ENCODE assay signal across 1 cellular context in the genomic region with DNA sequence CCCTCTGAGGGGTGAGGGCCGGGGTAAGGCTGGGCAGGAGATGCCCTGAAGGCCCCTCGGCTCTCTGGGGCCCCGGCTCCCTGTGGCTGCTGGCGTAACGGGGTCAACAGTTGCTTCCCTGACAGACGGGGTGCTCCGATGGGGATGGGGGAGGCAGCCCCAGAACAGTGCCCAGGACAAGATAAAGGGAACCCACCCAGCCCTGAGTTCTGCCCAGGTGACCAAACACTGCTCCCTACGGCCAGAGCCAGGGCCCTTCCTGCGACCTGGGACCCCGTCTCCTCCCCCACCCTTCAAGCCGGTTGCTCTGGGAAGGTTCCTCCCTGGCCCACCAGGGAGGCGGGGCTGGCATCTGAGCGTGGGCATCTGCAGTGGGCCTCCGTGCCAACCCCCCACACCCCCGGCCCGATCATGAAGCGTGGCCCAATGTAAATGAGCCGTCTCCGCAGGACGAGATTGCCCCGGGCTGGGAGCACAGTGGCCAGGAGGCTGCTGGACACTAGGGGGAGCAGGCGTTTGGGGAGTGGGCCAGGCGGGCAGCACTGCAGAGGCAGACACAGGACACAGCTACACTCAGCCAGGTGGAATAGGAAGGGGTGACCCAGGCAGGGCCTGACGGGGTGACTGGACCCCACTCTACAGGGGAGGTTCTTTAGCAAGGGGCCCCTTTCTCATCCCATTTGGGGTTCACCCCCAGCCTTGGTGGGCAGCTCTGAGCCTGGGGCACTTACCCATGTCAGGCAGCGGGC.
TF ChIP-seq lines count a peak whose summit lies in the region.

No MANE protein-coding gene starts in this region.

TF ChIP-seq in GM23338, 12 proteins besides CTCF, POLR2A, EP300 and RAD21 (continued from another document):
- TF ChIP-seq, protein P1, sequence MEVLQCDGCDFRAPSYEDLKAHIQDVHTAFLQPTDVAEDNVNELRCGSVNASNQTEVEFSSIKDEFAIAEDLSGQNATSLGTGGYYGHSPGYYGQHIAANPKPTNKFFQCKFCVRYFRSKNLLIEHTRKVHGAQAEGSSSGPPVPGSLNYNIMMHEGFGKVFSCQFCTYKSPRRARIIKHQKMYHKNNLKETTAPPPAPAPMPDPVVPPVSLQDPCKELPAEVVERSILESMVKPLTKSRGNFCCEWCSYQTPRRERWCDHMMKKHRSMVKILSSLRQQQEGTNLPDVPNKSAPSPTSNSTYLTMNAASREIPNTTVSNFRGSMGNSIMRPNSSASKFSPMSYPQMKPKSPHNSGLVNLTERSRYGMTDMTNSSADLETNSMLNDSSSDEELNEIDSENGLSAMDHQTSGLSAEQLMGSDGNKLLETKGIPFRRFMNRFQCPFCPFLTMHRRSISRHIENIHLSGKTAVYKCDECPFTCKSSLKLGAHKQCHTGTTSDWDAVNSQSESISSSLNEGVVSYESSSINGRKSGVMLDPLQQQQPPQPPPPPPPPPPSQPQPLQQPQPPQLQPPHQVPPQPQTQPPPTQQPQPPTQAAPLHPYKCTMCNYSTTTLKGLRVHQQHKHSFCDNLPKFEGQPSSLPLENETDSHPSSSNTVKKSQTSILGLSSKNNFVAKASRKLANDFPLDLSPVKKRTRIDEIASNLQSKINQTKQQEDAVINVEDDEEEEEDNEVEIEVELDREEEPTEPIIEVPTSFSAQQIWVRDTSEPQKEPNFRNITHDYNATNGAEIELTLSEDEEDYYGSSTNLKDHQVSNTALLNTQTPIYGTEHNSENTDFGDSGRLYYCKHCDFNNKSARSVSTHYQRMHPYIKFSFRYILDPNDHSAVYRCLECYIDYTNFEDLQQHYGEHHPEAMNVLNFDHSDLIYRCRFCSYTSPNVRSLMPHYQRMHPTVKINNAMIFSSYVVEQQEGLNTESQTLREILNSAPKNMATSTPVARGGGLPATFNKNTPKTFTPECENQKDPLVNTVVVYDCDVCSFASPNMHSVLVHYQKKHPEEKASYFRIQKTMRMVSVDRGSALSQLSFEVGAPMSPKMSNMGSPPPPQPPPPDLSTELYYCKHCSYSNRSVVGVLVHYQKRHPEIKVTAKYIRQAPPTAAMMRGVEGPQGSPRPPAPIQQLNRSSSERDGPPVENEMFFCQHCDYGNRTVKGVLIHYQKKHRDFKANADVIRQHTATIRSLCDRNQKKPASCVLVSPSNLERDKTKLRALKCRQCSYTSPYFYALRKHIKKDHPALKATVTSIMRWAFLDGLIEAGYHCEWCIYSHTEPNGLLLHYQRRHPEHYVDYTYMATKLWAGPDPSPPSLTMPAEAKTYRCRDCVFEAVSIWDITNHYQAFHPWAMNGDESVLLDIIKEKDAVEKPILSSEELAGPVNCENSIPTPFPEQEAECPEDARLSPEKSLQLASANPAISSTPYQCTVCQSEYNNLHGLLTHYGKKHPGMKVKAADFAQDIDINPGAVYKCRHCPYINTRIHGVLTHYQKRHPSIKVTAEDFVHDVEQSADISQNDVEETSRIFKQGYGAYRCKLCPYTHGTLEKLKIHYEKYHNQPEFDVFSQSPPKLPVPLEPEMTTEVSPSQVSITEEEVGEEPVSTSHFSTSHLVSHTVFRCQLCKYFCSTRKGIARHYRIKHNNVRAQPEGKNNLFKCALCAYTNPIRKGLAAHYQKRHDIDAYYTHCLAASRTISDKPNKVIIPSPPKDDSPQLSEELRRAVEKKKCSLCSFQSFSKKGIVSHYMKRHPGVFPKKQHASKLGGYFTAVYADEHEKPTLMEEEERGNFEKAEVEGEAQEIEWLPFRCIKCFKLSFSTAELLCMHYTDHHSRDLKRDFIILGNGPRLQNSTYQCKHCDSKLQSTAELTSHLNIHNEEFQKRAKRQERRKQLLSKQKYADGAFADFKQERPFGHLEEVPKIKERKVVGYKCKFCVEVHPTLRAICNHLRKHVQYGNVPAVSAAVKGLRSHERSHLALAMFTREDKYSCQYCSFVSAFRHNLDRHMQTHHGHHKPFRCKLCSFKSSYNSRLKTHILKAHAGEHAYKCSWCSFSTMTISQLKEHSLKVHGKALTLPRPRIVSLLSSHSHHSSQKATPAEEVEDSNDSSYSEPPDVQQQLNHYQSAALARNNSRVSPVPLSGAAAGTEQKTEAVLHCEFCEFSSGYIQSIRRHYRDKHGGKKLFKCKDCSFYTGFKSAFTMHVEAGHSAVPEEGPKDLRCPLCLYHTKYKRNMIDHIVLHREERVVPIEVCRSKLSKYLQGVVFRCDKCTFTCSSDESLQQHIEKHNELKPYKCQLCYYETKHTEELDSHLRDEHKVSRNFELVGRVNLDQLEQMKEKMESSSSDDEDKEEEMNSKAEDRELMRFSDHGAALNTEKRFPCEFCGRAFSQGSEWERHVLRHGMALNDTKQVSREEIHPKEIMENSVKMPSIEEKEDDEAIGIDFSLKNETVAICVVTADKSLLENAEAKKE (CRISPR knock-in tag; IDR thresholded peaks at IDR 0.05) = no peak
- no peak for TF ChIP-seq CREB1 (CRISPR knock-in tag; IDR thresholded peaks at IDR 0.05; ENCODE audit: low read depth)
- TF ChIP-seq ZNF114 (CRISPR knock-in tag; IDR thresholded peaks at IDR 0.05) = no peak
- TF ChIP-seq NANOG (IDR thresholded peaks at IDR 0.05; ENCODE audit: borderline replicate concordance) = no peak
- no peak for TF ChIP-seq EZH2phosphoT487 (IDR thresholded peaks at IDR 0.05; ENCODE audit: unreplicated experiment)
- TF ChIP-seq, protein P2, sequence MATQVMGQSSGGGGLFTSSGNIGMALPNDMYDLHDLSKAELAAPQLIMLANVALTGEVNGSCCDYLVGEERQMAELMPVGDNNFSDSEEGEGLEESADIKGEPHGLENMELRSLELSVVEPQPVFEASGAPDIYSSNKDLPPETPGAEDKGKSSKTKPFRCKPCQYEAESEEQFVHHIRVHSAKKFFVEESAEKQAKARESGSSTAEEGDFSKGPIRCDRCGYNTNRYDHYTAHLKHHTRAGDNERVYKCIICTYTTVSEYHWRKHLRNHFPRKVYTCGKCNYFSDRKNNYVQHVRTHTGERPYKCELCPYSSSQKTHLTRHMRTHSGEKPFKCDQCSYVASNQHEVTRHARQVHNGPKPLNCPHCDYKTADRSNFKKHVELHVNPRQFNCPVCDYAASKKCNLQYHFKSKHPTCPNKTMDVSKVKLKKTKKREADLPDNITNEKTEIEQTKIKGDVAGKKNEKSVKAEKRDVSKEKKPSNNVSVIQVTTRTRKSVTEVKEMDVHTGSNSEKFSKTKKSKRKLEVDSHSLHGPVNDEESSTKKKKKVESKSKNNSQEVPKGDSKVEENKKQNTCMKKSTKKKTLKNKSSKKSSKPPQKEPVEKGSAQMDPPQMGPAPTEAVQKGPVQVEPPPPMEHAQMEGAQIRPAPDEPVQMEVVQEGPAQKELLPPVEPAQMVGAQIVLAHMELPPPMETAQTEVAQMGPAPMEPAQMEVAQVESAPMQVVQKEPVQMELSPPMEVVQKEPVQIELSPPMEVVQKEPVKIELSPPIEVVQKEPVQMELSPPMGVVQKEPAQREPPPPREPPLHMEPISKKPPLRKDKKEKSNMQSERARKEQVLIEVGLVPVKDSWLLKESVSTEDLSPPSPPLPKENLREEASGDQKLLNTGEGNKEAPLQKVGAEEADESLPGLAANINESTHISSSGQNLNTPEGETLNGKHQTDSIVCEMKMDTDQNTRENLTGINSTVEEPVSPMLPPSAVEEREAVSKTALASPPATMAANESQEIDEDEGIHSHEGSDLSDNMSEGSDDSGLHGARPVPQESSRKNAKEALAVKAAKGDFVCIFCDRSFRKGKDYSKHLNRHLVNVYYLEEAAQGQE (IDR thresholded peaks at IDR 0.05; ENCODE audit: unreplicated experiment) = no peak
TF ChIP-seq in GM23338: peak in this region for 0.
